ENCODE assay signal across 16 cellular contexts in the genomic region with DNA sequence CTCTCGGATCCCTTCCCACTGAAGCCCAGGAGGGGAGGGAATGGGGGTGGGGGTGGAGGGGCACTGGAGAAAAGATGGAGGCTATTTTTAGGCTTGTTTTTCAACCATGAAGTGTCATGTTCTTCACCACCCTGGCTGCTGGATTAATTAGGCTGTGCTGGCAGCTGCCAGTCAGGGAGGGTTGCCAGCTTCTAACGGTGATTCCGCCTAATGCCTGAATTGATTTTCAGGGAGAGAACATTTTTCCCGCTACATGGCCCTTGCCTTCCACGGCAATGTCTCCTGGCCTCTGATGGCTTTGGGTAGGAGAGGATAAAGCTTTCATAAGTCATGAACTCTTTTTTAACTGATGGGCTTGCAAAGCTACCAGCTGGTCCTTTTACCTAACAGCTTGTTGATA.
DNase-seq lines count a peak whose midpoint lies in the region; ATAC-seq lines count a peak whose summit lies in the region.
"Had no signal": no experiment of that assay in that cellular context is flagged by ENCODE, and none has a peak within 500 bp of the region (broad histone marks: within the 10 kb centered on the region; RNA-seq: fewer than 3 reads in every experiment).

No MANE protein-coding gene starts in this region.

- peak; percentile 84 for DNase-seq in DMS 273 treated with DMSO at 0.1 percent for 48 hours (lab: John Stamatoyannopoulos, UW)
- DNase-seq in NCI-H1694 treated with DMSO at 0.1 percent for 48 hours (lab: John Stamatoyannopoulos, UW) = peak; percentile 89
- DNase-seq in caudate nucleus (lab: John Stamatoyannopoulos, UW) = peak in 21 of 61 donors; percentile 13 to 61 (median 40)
- peak; percentile 20 for DNase-seq in midbrain (lab: John Stamatoyannopoulos, UW)
- no peak for DNase-seq in NOMO-1 treated with dmso at 0.1 percent for 144 hours (lab: John Stamatoyannopoulos, UW; ENCODE audit: unreplicated experiment)
- DNase-seq: activated naive CD4-positive, alpha-beta T cell; activated T-cell treated with anti-CD3 and anti-CD28 coated beads, Interleukin-2, amount 50 U/mL, for 4 hours; amniotic stem cell; MG63; NCI-H187; NCI-H526 treated with DMSO at 0.1 percent for 48 hours; pancreas; sigmoid colon; uterus had no signal

- peak overlapping the region; percentile 52 for H3K27ac ChIP-seq in caudate nucleus (ENCODE audit: low read depth, low read length)
- H3K27ac ChIP-seq: sigmoid colon, uterus had no signal

- ATAC-seq in HG03045 (IDR thresholded peaks at IDR 0.05; ENCODE audit: unreplicated experiment) (no peak), GM19467 (IDR thresholded peaks at IDR 0.05; ENCODE audit: unreplicated experiment) (no peak)
- ATAC-seq: activated T-cell treated with anti-CD3 and anti-CD28 coated beads, Interleukin-2, amount 50 U/mL, for 4 hours had no signal
